ENCODE assay signal across 17 cellular contexts in the genomic region with DNA sequence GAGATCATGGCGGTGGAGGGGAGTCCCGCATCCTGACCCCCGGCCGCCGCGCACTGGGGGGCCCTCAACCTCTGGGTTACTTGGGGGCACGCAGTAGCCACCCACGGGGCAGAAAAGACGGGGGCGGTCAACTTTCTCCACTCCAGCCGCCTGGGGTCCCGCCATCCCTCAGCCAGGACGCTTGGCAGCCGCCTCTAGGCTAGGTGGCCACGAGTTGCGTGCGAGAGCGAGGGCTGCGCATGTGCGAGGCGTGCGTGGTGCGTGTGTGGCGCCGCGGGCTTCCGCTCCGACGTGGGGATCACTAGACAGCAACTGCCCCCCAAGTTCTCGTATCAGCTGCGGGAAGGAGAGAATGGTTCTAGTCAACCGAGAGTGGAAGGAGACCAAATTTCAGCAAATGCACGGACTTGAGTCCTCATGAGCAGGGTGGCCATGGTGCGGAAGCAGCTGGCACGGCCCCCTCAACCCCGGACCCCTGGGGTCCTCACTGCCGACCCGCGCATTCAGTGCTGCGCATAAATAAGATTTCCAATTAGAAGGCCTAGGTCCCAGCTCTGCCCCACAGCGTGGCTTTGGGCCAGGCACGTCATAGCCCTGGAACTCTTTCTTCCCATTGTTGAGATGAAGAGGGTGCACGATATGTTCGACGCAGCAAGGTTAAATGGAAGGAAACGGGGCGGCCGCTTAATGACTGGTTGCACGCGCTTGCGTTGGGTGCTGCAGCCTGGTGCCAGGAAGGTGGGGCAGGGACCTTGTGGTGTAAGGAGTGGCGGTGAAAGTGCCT. TPM values are rescaled to one million over a fixed set of nuclear protein-coding genes. Genes with fewer than 3 reads are reported as not detected.
A peak's percentile ranks its signal among the peaks of the same experiment; 100 is the strongest.
DNase-seq lines count a peak whose midpoint lies in the region; ATAC-seq and TF ChIP-seq lines count a peak whose summit lies in the region.
"Had no signal": no experiment of that assay in that cellular context is flagged by ENCODE, and none has a peak within 500 bp of the region (broad histone marks: within the 10 kb centered on the region; RNA-seq: fewer than 3 reads in every experiment).

No MANE protein-coding gene starts in this region.

- peak overlapping the region; percentile 77 for H3K23ac ChIP-seq in neuronal stem cell (ENCODE audit: low read depth, low read length, poor library complexity)

- H3K4me2 ChIP-seq in neuronal stem cell (ENCODE audit: insufficient read depth, low read length, poor library complexity, severe bottlenecking), result no peak overlapping the region
- H3K4me2 ChIP-seq: BLaER1 treated with 17β-estradiol and CSF1 and Interleukin-3, amounts not matched to agents 10 nM and 100 nM had no signal

- no peak overlapping the region for H2BK12ac ChIP-seq in neuronal stem cell (ENCODE audit: low read length)

- H3K9me3 ChIP-seq in right atrium auricular region, result no peaks in the 10 kb centered on the region
- no peaks in the 10 kb centered on the region for H3K9me3 ChIP-seq in neuronal stem cell (replicated peaks in 1 of 2; ENCODE audit: control insufficient read depth in 2 of 2, insufficient read depth in 1 of 2, low read depth in 1 of 2, low read length in 2 of 2)
- no peaks in the 10 kb centered on the region for H3K9me3 ChIP-seq in upper lobe of right lung
- H3K9me3 ChIP-seq: BLaER1 treated with 17β-estradiol and CSF1 and Interleukin-3, amounts not matched to agents 10 nM and 100 nM; HAP-1; Peyer's patch had no signal

- H3K4me1 Mint-ChIP-seq in T-cell, result peaks cover 0 to 10% (median 1%) of the 10 kb centered on the region in 3 donors

- H4K91ac ChIP-seq in neuronal stem cell (ENCODE audit: low read depth, low read length, poor library complexity), result no peak overlapping the region

- H3K27me3 Mint-ChIP-seq in T-cell, result no peaks in the 10 kb centered on the region

- CTCF ChIA-PET in T-cell (lab: Charles Lee), result no interaction called here

- H3K4me3 Mint-ChIP-seq in T-cell, result no peak overlapping the region

- no peak overlapping the region for H2BK5ac ChIP-seq in neuronal stem cell (ENCODE audit: low read length)

- POLR2A ChIA-PET in T-cell (lab: Charles Lee), result no interaction called here

- peak overlapping the region in 1 of 2 donors; percentile 33 for H3K27ac ChIP-seq in right atrium auricular region
- H3K27ac ChIP-seq in neuronal stem cell (replicated peaks; ENCODE audit: low read length), result no peak overlapping the region
- H3K27ac ChIP-seq in upper lobe of right lung, result peak overlapping the region; percentile 53
- H3K27ac ChIP-seq: BLaER1 treated with 17β-estradiol and CSF1 and Interleukin-3, amounts not matched to agents 10 nM and 100 nM had no signal

- ATAC-seq in Right ventricle myocardium inferior (no peak), upper lobe of right lung (peak; percentile 21), GM18870 (IDR thresholded peaks at IDR 0.05; ENCODE audit: unreplicated experiment) (no peak), T-cell (replicated peaks in 1 of 4) (no peak), HG03342 (IDR thresholded peaks at IDR 0.05; ENCODE audit: unreplicated experiment) (no peak)
- ATAC-seq: HepG2 had no signal

- WGBS in neuronal stem cell (ENCODE audit: extremely low coverage in 2 of 2, insufficient read length in 2 of 2, insufficient replicate concordance in 1 of 2), 2 donors, result no CpG with 5 or more reads among the region's 52 CpGs

- H3K18ac ChIP-seq in neuronal stem cell (ENCODE audit: low read length), result no peak overlapping the region

- H3K4me1 ChIP-seq in right atrium auricular region (peaks cover 0 to 18% of the 10 kb centered on the region in 2 donors), neuronal stem cell (ENCODE audit: control insufficient read depth in 2 of 2, insufficient read depth in 1 of 2, low read depth in 1 of 2, low read length in 2 of 2) (no peaks in the 10 kb centered on the region), upper lobe of right lung (peaks cover 5% of the 10 kb centered on the region)
- H3K4me1 ChIP-seq: HAP-1 had no signal

- H3K4me3 ChIP-seq in right atrium auricular region (no peak overlapping the region), neuronal stem cell (ENCODE audit: low read length in 2 of 2) (no peak overlapping the region), upper lobe of right lung (no peak overlapping the region)
- H3K4me3 ChIP-seq: BLaER1 treated with 17β-estradiol and CSF1 and Interleukin-3, amounts not matched to agents 10 nM and 100 nM; HAP-1; Peyer's patch had no signal

- no peak overlapping the region for H2BK120ac ChIP-seq in neuronal stem cell (ENCODE audit: low read depth, low read length)

- peak overlapping the region; percentile 39 for H3K14ac ChIP-seq in neuronal stem cell (ENCODE audit: low read length)

- no peak overlapping the region for H3K4ac ChIP-seq in neuronal stem cell (ENCODE audit: low read length)

- no peak overlapping the region for H3K9ac ChIP-seq in neuronal stem cell (ENCODE audit: low read depth, low read length, poor library complexity)
- H3K9ac ChIP-seq: BLaER1 treated with 17β-estradiol and CSF1 and Interleukin-3, amounts not matched to agents 10 nM and 100 nM had no signal

- intact Hi-C loops in Right ventricle myocardium inferior (cut with DNase I), result loop anchor here (2.0 kb wide), 1 partner anchor 42 kb away; a partner anchor contains a TSS
- intact Hi-C loops in cardiac septum (cut with DNase I), result loop anchor here (10.0 kb wide), 1 partner anchor 52 kb away; no protein-coding TSS in a partner anchor
- intact Hi-C loops in upper lobe of right lung (cut with DNase I), result no loop called here

- no peaks in the 10 kb centered on the region for H3K27me3 ChIP-seq in right atrium auricular region
- H3K27me3 ChIP-seq in neuronal stem cell (ENCODE audit: control insufficient read depth in 3 of 3, insufficient read depth in 3 of 3, low read depth in 1 of 3, low read length in 3 of 3), result peaks cover 0 to 15% (median 0%) of the 10 kb centered on the region in 3 experiments
- no peaks in the 10 kb centered on the region for H3K27me3 ChIP-seq in upper lobe of right lung
- H3K27me3 ChIP-seq: BLaER1 treated with 17β-estradiol and CSF1 and Interleukin-3, amounts not matched to agents 10 nM and 100 nM; Peyer's patch had no signal

- H3K36me3 Mint-ChIP-seq in T-cell, result no peaks in the 10 kb centered on the region

- H4K8ac ChIP-seq in neuronal stem cell (ENCODE audit: low read depth, low read length), result no peak overlapping the region

- H2AK5ac ChIP-seq in neuronal stem cell (ENCODE audit: low read depth, low read length), result peak overlapping the region; percentile 36

- no peaks in the 10 kb centered on the region for H3K79me1 ChIP-seq in neuronal stem cell (ENCODE audit: low read depth, low read length)

- no peak for TF ChIP-seq CTCF in right atrium auricular region (IDR thresholded peaks at IDR 0.05)
- no peak for TF ChIP-seq CTCF in upper lobe of right lung (IDR thresholded peaks at IDR 0.05)

- H3K36me3 ChIP-seq in right atrium auricular region, result no peaks in the 10 kb centered on the region
- no peaks in the 10 kb centered on the region for H3K36me3 ChIP-seq in neuronal stem cell (replicated peaks in 1 of 2; ENCODE audit: control insufficient read depth in 2 of 2, insufficient read depth in 2 of 2, low read length in 2 of 2)
- H3K36me3 ChIP-seq in upper lobe of right lung, result no peaks in the 10 kb centered on the region
- H3K36me3 ChIP-seq: BLaER1 treated with 17β-estradiol and CSF1 and Interleukin-3, amounts not matched to agents 10 nM and 100 nM; HAP-1; Peyer's patch had no signal

- H2AFZ ChIP-seq in neuronal stem cell (ENCODE audit: low read length), result no peak overlapping the region

- DNase-seq in Right ventricle myocardium inferior (ENCODE audit: missing footprints) (peak; percentile 66), right atrium auricular region (ENCODE audit: low spot score) (no peak), cardiac septum (ENCODE audit: low spot score) (peak; percentile 76), neuronal stem cell (ENCODE audit: low spot score) (no peak), upper lobe of right lung (no peak), T-cell (no peak)
- DNase-seq: NCI-H1930, NCI-H2171, NCI-H446 treated with DMSO at 0.1 percent for 48 hours, NCI-H748 treated with DMSO at 0.1 percent for 48 hours had no signal

- H3K27ac Mint-ChIP-seq in T-cell, result no peak overlapping the region

- no peak overlapping the region for H2BK15ac ChIP-seq in neuronal stem cell (ENCODE audit: low read length)

- H3K9me3 Mint-ChIP-seq in T-cell, result peaks cover 0 to 4% (median 0%) of the 10 kb centered on the region in 3 donors

RNA-seq across cellular contexts. Expression of a gene that starts 42.6 kb away (rescaled TPM):
- total RNA-seq in Right ventricle myocardium inferior (29.9 TPM), right atrium auricular region (10 to 100 TPM; 16.7 to 44.3 TPM), cardiac septum (9.3 TPM), upper lobe of right lung (274 TPM), T-cell (under 1 TPM in 4 of 5 donors, not detected in 1; 0.36 to 0.98 (median 0.85) TPM)
- polyA plus RNA-seq in neuronal stem cell (2013, experiment 1 of 2), result 2.0 TPM
- 2.1 TPM for polyA plus RNA-seq in neuronal stem cell (2013, experiment 2 of 2)
- total RNA-seq: A172, HepG2 had no signal
- polyA plus RNA-seq: HepG2 had no signal

Comparison
In these comparisons a context has a peak if more than half of its experiments do, and no peak if none do; other contexts are left out.
1. DNase-seq: peak in Right ventricle myocardium inferior (single experiment) and cardiac septum (single experiment); none in right atrium auricular region (single experiment), neuronal stem cell (single experiment), upper lobe of right lung (single experiment) and T-cell (0 of 34).